Comparison of ENCODE assay signal across 9 cellular contexts in genomic region chr16:85360323-85361277, GRCh38.
DNase-seq lines count a peak whose midpoint lies in the region; ATAC-seq and TF ChIP-seq lines count a peak whose summit lies in the region.
"Had no signal": no experiment of that assay in that cellular context is flagged by ENCODE, and none has a peak within 500 bp of the region (broad histone marks: within the 10 kb centered on the region; RNA-seq: fewer than 3 reads in every experiment).

No MANE protein-coding gene starts in this region.

- POLR2A ChIA-PET in A673 (lab: Charles Lee; ENCODE audit: low non-redundant PET), result no interaction called here

- H3K4me1 ChIP-seq in DOHH2 (ENCODE audit: control insufficient read depth, low read length) (peaks cover 27% of the 10 kb centered on the region), A673 (ENCODE audit: insufficient read depth, low read length, poor library complexity, severe bottlenecking) (peaks cover 4% of the 10 kb centered on the region)

- H4K20me1 ChIP-seq in DOHH2 (ENCODE audit: control insufficient read depth, insufficient read depth, low read depth, low read length), result no peaks in the 10 kb centered on the region

- H3K4me2 ChIP-seq in DOHH2 (ENCODE audit: low read length), result peak overlapping the region; percentile 35

- H3K4me1 Mint-ChIP-seq in activated naive CD8-positive, alpha-beta T cell treated with anti-CD3 and anti-CD28 coated beads, Interleukin-2, amount 50 U/mL, for 24 hours, result no peaks in the 10 kb centered on the region
- peaks cover 44% of the 10 kb centered on the region for H3K4me1 Mint-ChIP-seq in nephron progenitor cell
- no peaks in the 10 kb centered on the region for H3K4me1 Mint-ChIP-seq in T-helper 2 cell treated with Interferon-gamma antibody and Interleukin-4, amounts not matched to agents 5 μg/mL and 100 μg/mL, for 36 hours (ENCODE audit: low read depth)

- H3K9me2 ChIP-seq in DOHH2 (replicated peaks; ENCODE audit: control insufficient read depth, low read length), result no peaks in the 10 kb centered on the region

- BruUV-seq in A673 (replicated peaks; lab: Mats Ljungman, UMichigan), result no TSS peak

- CTCF ChIA-PET in A673 (lab: Charles Lee), result no interaction called here

- no peak overlapping the region for H3K4me3 ChIP-seq in DOHH2 (ENCODE audit: low read length)
- no peak overlapping the region for H3K4me3 ChIP-seq in A673 (ENCODE audit: low read depth, low read length, poor library complexity, severe bottlenecking)

- H3K36me3 Mint-ChIP-seq in activated naive CD8-positive, alpha-beta T cell treated with anti-CD3 and anti-CD28 coated beads, Interleukin-2, amount 50 U/mL, for 24 hours (ENCODE audit: low read depth), result no peaks in the 10 kb centered on the region
- no peaks in the 10 kb centered on the region for H3K36me3 Mint-ChIP-seq in nephron progenitor cell (ENCODE audit: low read depth)
- H3K36me3 Mint-ChIP-seq in T-helper 2 cell treated with Interferon-gamma antibody and Interleukin-4, amounts not matched to agents 5 μg/mL and 100 μg/mL, for 36 hours (ENCODE audit: low read depth), result no peaks in the 10 kb centered on the region

- H3K9me3 Mint-ChIP-seq in activated naive CD8-positive, alpha-beta T cell treated with anti-CD3 and anti-CD28 coated beads, Interleukin-2, amount 50 U/mL, for 24 hours, result no peaks in the 10 kb centered on the region
- H3K9me3 Mint-ChIP-seq in nephron progenitor cell, result peaks cover 10% of the 10 kb centered on the region
- H3K9me3 Mint-ChIP-seq in T-helper 2 cell treated with Interferon-gamma antibody and Interleukin-4, amounts not matched to agents 5 μg/mL and 100 μg/mL, for 36 hours, result no peaks in the 10 kb centered on the region

- no peaks in the 10 kb centered on the region for H3K79me2 ChIP-seq in DOHH2 (ENCODE audit: control insufficient read depth, low read length)

- no peak overlapping the region for H3K27ac ChIP-seq in DOHH2 (ENCODE audit: low read depth, low read length)
- H3K27ac ChIP-seq in A673 (ENCODE audit: low read depth, low read length, poor library complexity, severe bottlenecking), result no peak overlapping the region

- no peaks in the 10 kb centered on the region for H3K36me3 ChIP-seq in DOHH2 (ENCODE audit: control insufficient read depth, low read length)
- no peaks in the 10 kb centered on the region for H3K36me3 ChIP-seq in A673 (ENCODE audit: insufficient read depth, low read length, poor library complexity, severe bottlenecking)

- intact Hi-C loops in A673 (cut with micrococcal nuclease; ENCODE audit: unreplicated experiment), result no loop called here

- peaks cover 5% of the 10 kb centered on the region for H3K27me3 Mint-ChIP-seq in activated naive CD8-positive, alpha-beta T cell treated with anti-CD3 and anti-CD28 coated beads, Interleukin-2, amount 50 U/mL, for 24 hours
- peaks cover 37% of the 10 kb centered on the region for H3K27me3 Mint-ChIP-seq in nephron progenitor cell (ENCODE audit: low read depth, poor library complexity)
- no peaks in the 10 kb centered on the region for H3K27me3 Mint-ChIP-seq in T-helper 2 cell treated with Interferon-gamma antibody and Interleukin-4, amounts not matched to agents 5 μg/mL and 100 μg/mL, for 36 hours (ENCODE audit: low read depth)

- H3K4me3 Mint-ChIP-seq in activated naive CD8-positive, alpha-beta T cell treated with anti-CD3 and anti-CD28 coated beads, Interleukin-2, amount 50 U/mL, for 24 hours, result no peak overlapping the region
- no peak overlapping the region for H3K4me3 Mint-ChIP-seq in nephron progenitor cell
- H3K4me3 Mint-ChIP-seq in T-helper 2 cell treated with Interferon-gamma antibody and Interleukin-4, amounts not matched to agents 5 μg/mL and 100 μg/mL, for 36 hours, result no peak overlapping the region

- H3K9me3 ChIP-seq in DOHH2 (ENCODE audit: control insufficient read depth, insufficient read depth, low read length), result no peaks in the 10 kb centered on the region
- no peaks in the 10 kb centered on the region for H3K9me3 ChIP-seq in A673 (ENCODE audit: low read depth, low read length, poor library complexity, severe bottlenecking)

- H3K27me3 ChIP-seq in DOHH2 (ENCODE audit: control insufficient read depth, low read length), result peaks cover 4% of the 10 kb centered on the region; the same call in 1 of the 2 replicates
- no peaks in the 10 kb centered on the region for H3K27me3 ChIP-seq in A673 (replicated peaks; ENCODE audit: insufficient read depth, low read depth, low read length, poor library complexity)

- no peaks in the 10 kb centered on the region for H3F3A ChIP-seq in DOHH2 (ENCODE audit: control insufficient read depth, insufficient read depth)

- peak; percentile 79 for DNase-seq in NCI-H2107 (lab: John Stamatoyannopoulos, UW)
- DNase-seq in activated naive CD8-positive, alpha-beta T cell treated with anti-CD3 and anti-CD28 coated beads, Interleukin-2, amount 50 U/mL, for 24 hours, result no peak
- peak; percentile 37 for DNase-seq in nephron progenitor cell
- no peak for DNase-seq in T-helper 2 cell treated with Interferon-gamma antibody and Interleukin-4, amounts not matched to agents 5 μg/mL and 100 μg/mL, for 36 hours (ENCODE audit: low spot score)
- DNase-seq in A673 (ENCODE audit: low spot score), result no peak
- DNase-seq: effector CD4-positive, alpha-beta T cell had no signal

- no peak overlapping the region for H3K27ac Mint-ChIP-seq in activated naive CD8-positive, alpha-beta T cell treated with anti-CD3 and anti-CD28 coated beads, Interleukin-2, amount 50 U/mL, for 24 hours
- no peak overlapping the region for H3K27ac Mint-ChIP-seq in nephron progenitor cell
- H3K27ac Mint-ChIP-seq in T-helper 2 cell treated with Interferon-gamma antibody and Interleukin-4, amounts not matched to agents 5 μg/mL and 100 μg/mL, for 36 hours, result no peak overlapping the region

- ATAC-seq in activated naive CD8-positive, alpha-beta T cell treated with anti-CD3 and anti-CD28 coated beads, Interleukin-2, amount 50 U/mL, for 24 hours, result peak; percentile 11
- no peak for ATAC-seq in GM21786 (IDR thresholded peaks at IDR 0.05; ENCODE audit: unreplicated experiment)
- ATAC-seq in HG02588 (IDR thresholded peaks at IDR 0.05; ENCODE audit: unreplicated experiment), result no peak

- TF ChIP-seq CTCF in DOHH2 (IDR thresholded peaks at IDR 0.05; ENCODE audit: low read depth, low read length, poor library complexity, severe bottlenecking), result no peak
- TF ChIP-seq CTCF in nephron progenitor cell (IDR thresholded peaks at IDR 0.05), result no peak
- TF ChIP-seq CTCF in A673 (conservative IDR thresholded peaks at IDR 0.05; ENCODE audit: low read depth, low read length), result no peak

Comparison
In these comparisons a context has a peak if more than half of its experiments do, and no peak if none do; other contexts are left out.
1. DNase-seq: peak in NCI-H2107 (single experiment) and nephron progenitor cell (single experiment); none in activated naive CD8-positive, alpha-beta T cell treated with anti-CD3 and anti-CD28 coated beads, Interleukin-2, amount 50 U/mL, for 24 hours (single experiment), T-helper 2 cell treated with Interferon-gamma antibody and Interleukin-4, amounts not matched to agents 5 μg/mL and 100 μg/mL, for 36 hours (single experiment) and A673 (single experiment).